Comparison of ENCODE assay signal across 1 cellular context in the genomic region with DNA sequence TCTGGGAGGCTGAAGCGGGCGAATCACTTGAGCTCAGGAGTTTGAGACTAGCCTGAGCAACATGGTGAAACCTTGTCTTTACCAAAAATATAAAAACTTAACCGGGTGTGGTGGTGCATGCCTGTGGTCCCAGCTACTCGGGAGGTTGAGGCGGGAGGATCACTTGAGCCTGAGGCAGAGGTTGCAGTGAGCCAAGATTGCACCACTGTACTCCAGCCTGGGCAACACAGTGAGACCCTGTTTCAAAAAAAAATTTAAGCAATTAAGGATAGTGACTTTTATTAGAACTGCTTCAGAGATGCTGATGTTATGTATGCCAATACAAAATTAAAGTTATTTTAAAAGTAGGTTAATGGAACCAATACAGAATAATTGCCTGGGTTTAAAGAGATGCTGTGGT. TPM values are rescaled to one million over a fixed set of nuclear protein-coding genes. Genes with fewer than 3 reads are reported as not detected.
"Had no signal": no experiment of that assay in that cellular context is flagged by ENCODE, and none has a peak within 500 bp of the region (broad histone marks: within the 10 kb centered on the region; RNA-seq: fewer than 3 reads in every experiment).

No MANE protein-coding gene starts in this region.

RNA-seq across cellular contexts. Expression of a gene that starts 48.8 kb away (rescaled TPM):
- total RNA-seq: G401 had no signal
